7 cellular contexts compared by ENCODE assay signal in genomic region chr3:166372571-166373106, GRCh38.
"Had no signal": no experiment of that assay in that cellular context is flagged by ENCODE, and none has a peak within 500 bp of the region (broad histone marks: within the 10 kb centered on the region; RNA-seq: fewer than 3 reads in every experiment).

No MANE protein-coding gene starts in this region.

- H3K27ac ChIP-seq: HL-60 had no signal

- DNase-seq: H7, KBM-7 had no signal

- FAIRE-seq: H1, HepG2 had no signal

- H3K36me3 ChIP-seq: HAP-1 had no signal

- H3K4me3 ChIP-seq: GM23338, HAP-1 had no signal

- H3K4me2 ChIP-seq: GM23338 had no signal

- H2AFZ ChIP-seq: GM23338 had no signal
